24 cellular contexts compared by ENCODE assay signal in the genomic region with DNA sequence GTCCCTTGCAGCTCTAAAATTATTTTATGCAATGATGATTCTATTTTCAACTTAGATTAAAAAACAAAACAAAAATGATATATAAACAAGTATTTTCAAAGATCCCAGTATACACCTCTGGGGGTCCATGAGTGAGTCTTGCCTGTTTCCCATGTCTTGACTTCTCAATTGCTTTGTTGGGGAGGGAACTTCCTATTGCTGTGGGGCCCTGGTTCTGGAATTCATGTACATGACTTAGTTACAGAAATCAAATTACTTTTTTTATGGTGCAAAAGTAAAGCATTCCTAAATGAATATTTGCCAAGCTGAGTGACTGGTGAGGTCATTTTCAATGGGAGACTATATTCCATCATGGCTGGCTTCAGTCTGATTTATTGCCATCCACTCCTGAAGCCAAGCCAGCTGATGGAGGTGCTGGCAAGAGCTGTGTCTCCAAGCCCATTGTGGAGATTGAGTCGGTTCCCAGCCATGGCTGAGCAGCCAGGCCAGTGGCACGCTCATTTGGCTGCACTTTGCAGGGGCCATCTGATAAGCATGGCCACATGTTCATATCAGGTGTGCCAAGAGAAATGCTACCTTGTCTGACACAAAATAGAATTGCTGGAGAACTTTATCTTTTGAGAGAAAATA. TPM values are rescaled to one million over a fixed set of nuclear protein-coding genes. Genes with fewer than 3 reads are reported as not detected.
DNase-seq lines count a peak whose midpoint lies in the region; ATAC-seq and TF ChIP-seq lines count a peak whose summit lies in the region.
"Had no signal": no experiment of that assay in that cellular context is flagged by ENCODE, and none has a peak within 500 bp of the region (broad histone marks: within the 10 kb centered on the region; RNA-seq: fewer than 3 reads in every experiment).

No MANE protein-coding gene starts in this region.

- 21 to 68% (median 36%) methylated on average over 2 of the region's 2 CpGs for WGBS in stomach, 5 donors
- 79 to 88% methylated on average over 2 of the region's 2 CpGs for WGBS in GM23248 (ENCODE audit: low coverage in 1 of 2, low lambda C conversion rate in 2 of 2, missing lambda C conversion rate in 2 of 2), 2 experiments

- no peak for TF ChIP-seq CTCF in stomach (IDR thresholded peaks at IDR 0.05)
- no peak for TF ChIP-seq CTCF in GM10248 (IDR thresholded peaks at IDR 0.05; ENCODE audit: control extremely low read depth, extremely low read depth, low read depth, missing control alignments)

- TF ChIP-seq EP300 in stomach (IDR thresholded peaks at IDR 0.05) = no peak

- H3K27me3 ChIP-seq in stomach (no peaks in the 10 kb centered on the region), GM23248 (replicated peaks; ENCODE audit: insufficient read depth) (no peaks in the 10 kb centered on the region)
- H3K27me3 ChIP-seq: upper lobe of right lung had no signal

- H3K36me3 ChIP-seq in stomach (no peaks in the 10 kb centered on the region), GM23248 (ENCODE audit: low read depth) (no peaks in the 10 kb centered on the region)
- H3K36me3 ChIP-seq: upper lobe of right lung, WERI-Rb-1 had no signal

- in situ Hi-C loops in GM23248 (cut with MboI) = no loop called here

- no peak overlapping the region for H3K4me2 ChIP-seq in GM23248 (ENCODE audit: unreplicated experiment)

- H3K9me3 ChIP-seq in stomach (no peaks in the 10 kb centered on the region), GM23248 (ENCODE audit: low read depth) (no peaks in the 10 kb centered on the region)
- H3K9me3 ChIP-seq: upper lobe of right lung had no signal

- CTCF ChIA-PET in GM10248 (lab: Yijun Ruan, JAX) = interaction anchor here (1.0 to 1.3 kb wide), 2 partner anchors 11 to 102 kb away, joined by 3 to 4 read pairs; no protein-coding TSS in a partner anchor

- H3K27ac ChIP-seq in stomach = no peak overlapping the region
- H3K27ac ChIP-seq in GM23248 = no peak overlapping the region
- H3K27ac ChIP-seq: C4-2B, HL-60, parathyroid adenoma, upper lobe of right lung, WERI-Rb-1 had no signal

- H3K4me1 ChIP-seq in stomach (peaks cover 16 to 47% (median 30%) of the 10 kb centered on the region in 4 donors), GM23248 (ENCODE audit: insufficient read depth) (no peaks in the 10 kb centered on the region)

- no peak overlapping the region for H3K4me3 ChIP-seq in stomach
- H3K4me3 ChIP-seq in GM23248 = no peak overlapping the region
- H3K4me3 ChIP-seq: upper lobe of right lung had no signal

- intact Hi-C loops in stomach (cut with DNase I; ENCODE audit: low total_unique reads) = no loop called here

- no peaks in the 10 kb centered on the region for H3F3A ChIP-seq in GM23248 (ENCODE audit: insufficient read depth)

- no peak for ATAC-seq in stimulated activated naive CD8-positive, alpha-beta T cell treated with anti-CD3 and anti-CD28 coated beads, Interleukin-15, Interleukin-2, amounts not matched to agents 100 U/mL and 50 U/mL, for 24 hours
- ATAC-seq: upper lobe of right lung had no signal

- H4K20me1 ChIP-seq in GM23248 (ENCODE audit: insufficient read depth) = no peaks in the 10 kb centered on the region

- TF ChIP-seq POLR2A in stomach (IDR thresholded peaks at IDR 0.05) = no peak

- DNase-seq in NCI-H2196 (lab: John Stamatoyannopoulos, UW; ENCODE audit: unreplicated experiment) = peak; percentile 52
- no peak for DNase-seq in NCI-H2196 treated with DMSO at 0.1 percent for 48 hours (lab: John Stamatoyannopoulos, UW; ENCODE audit: unreplicated experiment)
- peak; percentile 29 for DNase-seq in NCI-H1092 (lab: John Stamatoyannopoulos, UW)
- DNase-seq in cerebellum (ENCODE audit: low spot score) = peak; percentile 34
- peak; percentile 75 for DNase-seq in stomach
- no peak for DNase-seq in GM10248 (ENCODE audit: extremely low spot score)
- no peak for DNase-seq in GM23248
- DNase-seq in stimulated activated naive CD8-positive, alpha-beta T cell treated with anti-CD3 and anti-CD28 coated beads, Interleukin-15, Interleukin-2, amounts not matched to agents 100 U/mL and 50 U/mL, for 24 hours = no peak
- DNase-seq: 8988T; activated CD4-positive, alpha-beta memory T cell treated with anti-CD3 and anti-CD28 coated beads for 36 hours; activated naive CD4-positive, alpha-beta T cell treated with Interleukin-2 at 50 U/mL for 16 hours; activated T-cell treated with anti-CD3 and anti-CD28 coated beads, Interleukin-2, amount 50 U/mL, for 1 hour; HFFc6; naive B cell; NCI-H2029; NCI-H510A treated with DMSO at 0.1 percent for 48 hours; SIG-M5; stimulated activated CD4-positive, alpha-beta T cell treated with anti-CD3 and anti-CD28 coated beads, Interleukin-2, amount 100 ng/mL, for 24 hours; T-helper 2 cell; upper lobe of right lung; WERI-Rb-1 had no signal

- POLR2A ChIA-PET in GM10248 (lab: Yijun Ruan, JAX) = no interaction called here

- H3K79me2 ChIP-seq in GM23248 (ENCODE audit: insufficient read depth) = no peaks in the 10 kb centered on the region; the same call in 1 of the 2 replicates

- H3K9ac ChIP-seq in GM23248 = no peak overlapping the region
- H3K9ac ChIP-seq: parathyroid adenoma had no signal

- H2AFZ ChIP-seq in GM23248 = no peak overlapping the region
- H2AFZ ChIP-seq: parathyroid adenoma had no signal

- H3K9me2 ChIP-seq in GM23248 (ENCODE audit: insufficient read depth) = no peaks in the 10 kb centered on the region

RNA-seq across cellular contexts. Expression of gene MGAT5, which starts 56.7 kb away (rescaled TPM):
- total RNA-seq in cerebellum (62.4 TPM), stomach (100 to 1,000 TPM in 1 of 5 donors, 10 to 100 TPM in 4; 35.0 to 125 (median 75.8) TPM)
- polyA plus RNA-seq in stomach (1 to 10 TPM; 3.9 to 5.4 (median 4.4) TPM), GM23248 (2016; fragmentation: Nextera tagmentation; extraction: Ambion mirVana) (1.8 and 4.9 TPM in 2 replicates)
- total RNA-seq in GM23248 (2014; rRNA removed; shearing (Covaris generic)) = 15.9 and 23.1 TPM in 2 replicates

Comparison
In these comparisons a context has a peak if more than half of its experiments do, and no peak if none do; other contexts are left out.
1. DNase-seq: peak in NCI-H2196 (single experiment), NCI-H1092 (single experiment), cerebellum (single experiment) and stomach (single experiment); none in NCI-H2196 treated with DMSO at 0.1 percent for 48 hours (single experiment), GM10248 (single experiment), GM23248 (single experiment) and stimulated activated naive CD8-positive, alpha-beta T cell treated with anti-CD3 and anti-CD28 coated beads, Interleukin-15, Interleukin-2, amounts not matched to agents 100 U/mL and 50 U/mL, for 24 hours (single experiment).